ENCODE assay signal across 28 cellular contexts in the genomic region with DNA sequence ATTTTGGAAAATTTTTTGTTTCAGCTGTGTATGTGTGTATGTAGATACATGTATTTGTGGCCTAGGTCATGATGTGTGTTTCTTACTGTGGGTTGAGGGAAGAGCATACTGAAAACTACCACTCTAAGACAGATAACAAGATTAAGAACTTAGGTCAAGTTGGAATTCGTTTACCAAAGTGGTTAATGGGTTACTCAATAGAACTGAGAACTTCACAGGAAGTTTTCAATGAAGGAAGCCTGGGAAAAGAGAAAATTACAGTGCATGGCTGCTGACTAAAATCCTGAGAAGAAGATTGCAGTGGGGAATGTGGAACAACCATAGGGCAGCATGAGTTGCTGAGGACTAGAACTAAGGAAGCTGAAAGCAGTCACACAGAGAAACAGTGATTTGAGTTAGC. TPM values are rescaled to one million over a fixed set of nuclear protein-coding genes. Genes with fewer than 3 reads are reported as not detected.
DNase-seq lines count a peak whose midpoint lies in the region; ATAC-seq lines count a peak whose summit lies in the region.
"Had no signal": no experiment of that assay in that cellular context is flagged by ENCODE, and none has a peak within 500 bp of the region (broad histone marks: within the 10 kb centered on the region; RNA-seq: fewer than 3 reads in every experiment).

No MANE protein-coding gene starts in this region.

- no peaks in the 10 kb centered on the region for H3K36me3 Mint-ChIP-seq in naive thymus-derived CD4-positive, alpha-beta T cell
- H3K36me3 Mint-ChIP-seq: CD14-positive monocyte; CD8-positive, alpha-beta memory T cell had no signal

- H3K36me3 ChIP-seq in naive thymus-derived CD4-positive, alpha-beta T cell (ENCODE audit: control insufficient read depth in 2 of 3, insufficient read depth in 3 of 3, low read length in 3 of 3) = no peaks in the 10 kb centered on the region
- H3K36me3 ChIP-seq: BE2C, HAP-1 had no signal

- no peak for ATAC-seq in naive thymus-derived CD4-positive, alpha-beta T cell
- ATAC-seq in GM21825 (IDR thresholded peaks at IDR 0.05; ENCODE audit: unreplicated experiment) = no peak

- H3K9me3 ChIP-seq in naive thymus-derived CD4-positive, alpha-beta T cell (ENCODE audit: control insufficient read depth in 2 of 3, low read length in 3 of 3) = no peaks in the 10 kb centered on the region
- H3K9me3 ChIP-seq: BE2C, HAP-1 had no signal

- DNase-seq in NCI-H82 (lab: John Stamatoyannopoulos, UW) (peak; percentile 53), NCI-H82 treated with DMSO at 0.1 percent for 48 hours (lab: John Stamatoyannopoulos, UW; ENCODE audit: unreplicated experiment) (no peak), astrocyte of the hippocampus (ENCODE audit: low read depth, low spot score) (peak; percentile 4), left kidney (ENCODE audit: low read depth, low spot score) (peak; percentile 6), NCI-H2196 (lab: John Stamatoyannopoulos, UW; ENCODE audit: unreplicated experiment) (no peak), NCI-H146 treated with DMSO at 0.1 percent for 48 hours (lab: John Stamatoyannopoulos, UW; ENCODE audit: unreplicated experiment) (no peak)
- DNase-seq in naive thymus-derived CD4-positive, alpha-beta T cell = no peak
- DNase-seq: ACHN; BE2C; CD8-positive, alpha-beta memory T cell; DMS153; DND-41; GOT3; HFFc6; IMR-90; KG1; NCI-H1092; NCI-H1417 treated with DMSO at 0.1 percent for 48 hours; NCI-H187 treated with DMSO at 0.1 percent for 48 hours; NCI-H524; NCI-H774; RPMI8226; SHP77 had no signal

- CTCF ChIA-PET in naive thymus-derived CD4-positive, alpha-beta T cell (lab: Charles Lee) = no interaction called here

- H3K27ac ChIP-seq in naive thymus-derived CD4-positive, alpha-beta T cell (ENCODE audit: low read depth, low read length) = no peak overlapping the region
- H3K27ac ChIP-seq: 22Rv1 had no signal

- intact Hi-C loops in naive thymus-derived CD4-positive, alpha-beta T cell (cut with micrococcal nuclease) = no loop called here

- peaks cover 0 to 31% (median 14%) of the 10 kb centered on the region in 11 donors for H3K9me3 Mint-ChIP-seq in naive thymus-derived CD4-positive, alpha-beta T cell
- H3K9me3 Mint-ChIP-seq: CD14-positive monocyte, HFFc6 had no signal

- no peaks in the 10 kb centered on the region for H3K4me1 Mint-ChIP-seq in naive thymus-derived CD4-positive, alpha-beta T cell
- H3K4me1 Mint-ChIP-seq: CD14-positive monocyte; CD8-positive, alpha-beta memory T cell had no signal

- H3K27ac Mint-ChIP-seq in naive thymus-derived CD4-positive, alpha-beta T cell = no peak overlapping the region
- H3K27ac Mint-ChIP-seq: CD14-positive monocyte; CD8-positive, alpha-beta memory T cell; HFFc6 had no signal

- POLR2A ChIA-PET in naive thymus-derived CD4-positive, alpha-beta T cell (lab: Charles Lee) = no interaction called here

- H3K27me3 Mint-ChIP-seq in naive thymus-derived CD4-positive, alpha-beta T cell = peaks cover 0 to 2% (median 0%) of the 10 kb centered on the region in 5 donors

- H3K4me3 Mint-ChIP-seq in naive thymus-derived CD4-positive, alpha-beta T cell = no peak overlapping the region
- H3K4me3 Mint-ChIP-seq: CD14-positive monocyte; CD8-positive, alpha-beta memory T cell; HFFc6 had no signal

- H3K4me3 ChIP-seq in naive thymus-derived CD4-positive, alpha-beta T cell (ENCODE audit: low read length) = no peak overlapping the region
- H3K4me3 ChIP-seq: HAP-1 had no signal

- H3K27me3 ChIP-seq in naive thymus-derived CD4-positive, alpha-beta T cell (ENCODE audit: control insufficient read depth in 2 of 2, insufficient read depth in 2 of 2, low read length in 2 of 2) = no peaks in the 10 kb centered on the region
- H3K27me3 ChIP-seq: BE2C had no signal

- no peaks in the 10 kb centered on the region for H3K4me1 ChIP-seq in naive thymus-derived CD4-positive, alpha-beta T cell (ENCODE audit: control insufficient read depth in 2 of 2, insufficient read depth in 2 of 2, low read length in 2 of 2)
- H3K4me1 ChIP-seq: BE2C had no signal

RNA-seq across cellular contexts. Expression of gene FOXG1, which starts 21.4 kb away (rescaled TPM):
- total RNA-seq in naive thymus-derived CD4-positive, alpha-beta T cell = not detected
- polyA plus RNA-seq in naive thymus-derived CD4-positive, alpha-beta T cell = not detected
- total RNA-seq: CD8-positive, alpha-beta memory T cell; IMR-90; SK-MEL-5 had no signal
- polyA plus RNA-seq: CD14-positive monocyte; CD8-positive, alpha-beta memory T cell; IMR-90 had no signal

Comparison
In these comparisons a context has a peak if more than half of its experiments do, and no peak if none do; other contexts are left out.
1. DNase-seq: peak in NCI-H82 (single experiment), astrocyte of the hippocampus (single experiment) and left kidney (single experiment); none in NCI-H82 treated with DMSO at 0.1 percent for 48 hours (single experiment), naive thymus-derived CD4-positive, alpha-beta T cell (0 of 9), NCI-H2196 (single experiment) and NCI-H146 treated with DMSO at 0.1 percent for 48 hours (single experiment).